Comparison of ENCODE assay signal across 15 cellular contexts in the genomic region with DNA sequence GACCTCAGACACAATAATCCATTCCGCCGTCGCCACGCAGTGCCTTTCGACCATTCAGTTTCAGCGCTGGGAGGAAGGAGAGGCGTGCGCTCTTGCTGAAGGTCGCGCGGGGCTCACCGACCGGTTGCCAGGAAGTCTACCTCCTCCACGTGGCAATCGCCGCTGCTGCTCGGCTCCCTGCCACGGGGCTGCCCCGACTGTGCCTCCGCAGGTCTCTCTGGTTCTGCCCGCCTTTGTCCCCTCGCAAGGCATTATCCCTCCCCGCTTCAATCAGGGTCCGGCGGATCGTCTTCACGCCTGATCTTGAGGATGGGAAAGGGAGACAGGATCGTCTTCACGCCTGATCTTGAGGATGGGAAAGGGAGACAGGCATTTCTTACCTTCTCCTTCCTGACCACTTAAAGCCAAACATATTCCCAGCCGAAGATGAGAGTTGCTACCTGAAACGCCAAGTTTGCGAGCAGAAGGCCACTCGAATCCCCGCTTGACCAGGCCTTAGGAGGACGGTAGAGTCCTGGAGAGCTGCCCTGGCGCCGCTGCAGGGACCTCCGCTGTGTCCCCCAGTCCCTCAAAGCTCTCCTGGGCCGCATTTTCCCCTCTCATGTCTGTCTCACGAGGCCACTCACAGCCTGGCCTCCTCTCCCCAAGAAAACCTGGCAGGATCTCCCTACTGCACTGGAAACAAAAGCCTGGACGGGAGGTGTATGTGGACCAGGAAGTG. TPM values are rescaled to one million over a fixed set of nuclear protein-coding genes. Genes with fewer than 3 reads are reported as not detected.
DNase-seq lines count a peak whose midpoint lies in the region; ATAC-seq, FAIRE-seq and TF ChIP-seq lines count a peak whose summit lies in the region.
"Had no signal": no experiment of that assay in that cellular context is flagged by ENCODE, and none has a peak within 500 bp of the region (broad histone marks: within the 10 kb centered on the region; RNA-seq: fewer than 3 reads in every experiment).

No MANE protein-coding gene starts in this region.

- no peak for FAIRE-seq in GM12878 (lab: Jason Lieb, UNC)
- FAIRE-seq: HTR-8/SVneo had no signal

- BruUV-seq in GM12878 (replicated peaks; lab: Mats Ljungman, UMichigan), result no TSS peak

- H2AFZ ChIP-seq in Loucy (ENCODE audit: low read length) (peak overlapping the region; percentile 50), GM12878 (ENCODE audit: control insufficient read depth, low read depth, low read length) (no peak overlapping the region), neural progenitor cell (replicated peaks) (peak overlapping the region; percentile 15), MM.1S (ENCODE audit: low read length) (no peak overlapping the region)

- H3K27me3 ChIP-seq in Loucy (ENCODE audit: insufficient read depth, low read length, poor library complexity, severe bottlenecking) (no peaks in the 10 kb centered on the region), GM12878 (replicated peaks in 1 of 2; ENCODE audit: control insufficient read depth in 2 of 2, insufficient read depth in 2 of 2, low read length in 1 of 2) (peaks cover 0 to 1% of the 10 kb centered on the region in 2 experiments; a peak in 1 of 4 replicates), neural progenitor cell (peaks cover 15% of the 10 kb centered on the region), MM.1S (replicated peaks; ENCODE audit: insufficient read depth, low read length) (no peaks in the 10 kb centered on the region)
- H3K27me3 ChIP-seq: right atrium auricular region had no signal

- no peaks in the 10 kb centered on the region for H3K79me2 ChIP-seq in Loucy (ENCODE audit: insufficient read depth, low read length)
- H3K79me2 ChIP-seq in GM12878 (ENCODE audit: control insufficient read depth, insufficient read depth, low read length), result no peaks in the 10 kb centered on the region
- no peaks in the 10 kb centered on the region for H3K79me2 ChIP-seq in neural progenitor cell (ENCODE audit: low read depth)
- H3K79me2 ChIP-seq in MM.1S (ENCODE audit: low read length), result no peaks in the 10 kb centered on the region

- H3K36me3 Mint-ChIP-seq in neural progenitor cell, result peaks cover 2% of the 10 kb centered on the region

- TF ChIP-seq EP300 in GM12878 (IDR thresholded peaks at IDR 0.05; ENCODE audit: borderline replicate concordance in 1 of 2, control insufficient read depth in 1 of 2, low read depth in 2 of 2, low read length in 2 of 2), result no peak

- SMC1A ChIA-PET in GM12878 (lab: Charles Lee; ENCODE audit: uncharacterized antibody, unreplicated experiment), result interaction anchor here (0.6 to 5.0 kb wide), 3 partner anchors 13 to 121 kb away, joined by 3 to 37 read pairs (median 4); no protein-coding TSS in a partner anchor

- CTCF ChIA-PET in GM12878 (lab: Yijun Ruan, JAX), result interaction anchor here (0.7 to 11.9 kb wide), 12 partner anchors 47 to 314 kb away, joined by 3 to 291 read pairs (median 3); no protein-coding TSS in a partner anchor

- no peaks in the 10 kb centered on the region for H3K9me3 Mint-ChIP-seq in neural progenitor cell
- H3K9me3 Mint-ChIP-seq: CD4-positive, alpha-beta T cell had no signal

- RAD21 ChIA-PET in GM12878 (lab: Charles Lee; ENCODE audit: unreplicated experiment), result interaction anchor here (0.7 to 5.2 kb wide), 3 partner anchors 40 to 199 kb away, joined by 3 to 41 read pairs (median 3); partner anchors contain the start of gene MRPS9

- H3F3A ChIP-seq in Loucy (ENCODE audit: low read depth) (no peaks in the 10 kb centered on the region), neural progenitor cell (ENCODE audit: low read depth) (no peaks in the 10 kb centered on the region), MM.1S (ENCODE audit: insufficient read depth, low read length) (no peaks in the 10 kb centered on the region)

- no peak overlapping the region for H3K27ac Mint-ChIP-seq in neural progenitor cell
- H3K27ac Mint-ChIP-seq: CD4-positive, alpha-beta T cell had no signal

- peaks cover 19% of the 10 kb centered on the region for H3K4me1 Mint-ChIP-seq in neural progenitor cell

- 80% methylated on average over 41 of the region's 41 CpGs for WGBS in GM12878 (ENCODE audit: insufficient coverage, insufficient replicate concordance, low lambda C conversion rate, missing lambda C conversion rate)

- POLR2A ChIA-PET in GM12878 (lab: Charles Lee), result no interaction called here

- H3K9me3 ChIP-seq in Loucy (ENCODE audit: insufficient read depth, low read depth, low read length) (no peaks in the 10 kb centered on the region), GM12878 (replicated peaks; ENCODE audit: control insufficient read depth, insufficient read depth, low read length) (no peaks in the 10 kb centered on the region), neural progenitor cell (ENCODE audit: low read depth) (no peaks in the 10 kb centered on the region), MM.1S (replicated peaks; ENCODE audit: insufficient read depth, low read length) (no peaks in the 10 kb centered on the region)
- H3K9me3 ChIP-seq: gastrocnemius medialis, right atrium auricular region had no signal

- H3K9ac ChIP-seq in Loucy (ENCODE audit: low read depth, low read length, poor library complexity, severe bottlenecking) (no peak overlapping the region), GM12878 (ENCODE audit: control insufficient read depth, insufficient read depth, low read length) (no peak overlapping the region), neural progenitor cell (no peak overlapping the region), MM.1S (ENCODE audit: low read length) (no peak overlapping the region)

- H3K9me2 ChIP-seq in Loucy (replicated peaks; ENCODE audit: low read depth, low read length) (no peaks in the 10 kb centered on the region), MM.1S (replicated peaks; ENCODE audit: insufficient read depth, low read length) (no peaks in the 10 kb centered on the region)

- intact Hi-C loops in GM12878 (cut with micrococcal nuclease; ENCODE audit: unreplicated experiment), result no loop called here

- no peak overlapping the region for H3K4me3 ChIP-seq in Loucy (ENCODE audit: low read length, poor library complexity, severe bottlenecking)
- no peak overlapping the region for H3K4me3 ChIP-seq in GM12878
- no peak overlapping the region for H3K4me3 ChIP-seq in neural progenitor cell
- no peak overlapping the region for H3K4me3 ChIP-seq in MM.1S (ENCODE audit: low read length)
- H3K4me3 ChIP-seq: gastrocnemius medialis, right atrium auricular region had no signal

- no peak for TF ChIP-seq POLR2A in GM12878 (IDR thresholded peaks at IDR 0.05; ENCODE audit: low read depth, low read length)

- in situ Hi-C loops in GM12878 (cut with MboI), result loop anchor here (5.0 kb wide), 1 partner anchor 125 kb away; no protein-coding TSS in a partner anchor

- DNase-seq in DMS 273 (lab: John Stamatoyannopoulos, UW; ENCODE audit: unreplicated experiment) (peak; percentile 10), DMS 273 treated with DMSO at 0.1 percent for 48 hours (lab: John Stamatoyannopoulos, UW) (no peak), GM12878 (ENCODE audit: low read depth, low spot score) (no peak), neural progenitor cell (ENCODE audit: low spot score) (no peak), MM.1S (no peak)
- no peak for DNase-seq in effector CD4-positive, alpha-beta T cell

- H3K4me3 Mint-ChIP-seq in neural progenitor cell, result no peak overlapping the region
- H3K4me3 Mint-ChIP-seq: CD4-positive, alpha-beta T cell had no signal

- ATAC-seq in GM12878, result 0 out of 3 replicates have a peak, but pooled peaks have one; percentile 24
- ATAC-seq in esophagus mucosa, result no peak

- H3K4me2 ChIP-seq in Loucy (ENCODE audit: low read depth, low read length, poor library complexity, severe bottlenecking), result no peak overlapping the region
- H3K4me2 ChIP-seq in GM12878 (ENCODE audit: control insufficient read depth, insufficient read depth), result no peak overlapping the region
- H3K4me2 ChIP-seq in neural progenitor cell, result no peak overlapping the region
- no peak overlapping the region for H3K4me2 ChIP-seq in MM.1S (ENCODE audit: low read depth, low read length)

- H3K27me3 Mint-ChIP-seq in neural progenitor cell (ENCODE audit: insufficient read depth, low read depth), result no peaks in the 10 kb centered on the region
- H3K27me3 Mint-ChIP-seq: CD4-positive, alpha-beta T cell had no signal

- H4K20me1 ChIP-seq in Loucy (ENCODE audit: insufficient read depth, low read length, poor library complexity, severe bottlenecking), result no peaks in the 10 kb centered on the region
- H4K20me1 ChIP-seq in GM12878 (ENCODE audit: control insufficient read depth, insufficient read depth), result no peaks in the 10 kb centered on the region
- no peaks in the 10 kb centered on the region for H4K20me1 ChIP-seq in neural progenitor cell (ENCODE audit: low read depth)
- no peaks in the 10 kb centered on the region for H4K20me1 ChIP-seq in MM.1S (ENCODE audit: insufficient read depth, low read length)

- peaks cover 5% of the 10 kb centered on the region for H3K4me1 ChIP-seq in Loucy (ENCODE audit: insufficient read depth, low read length, poor library complexity, severe bottlenecking)
- H3K4me1 ChIP-seq in GM12878 (ENCODE audit: control insufficient read depth, insufficient read depth, low read length), result no peaks in the 10 kb centered on the region
- no peaks in the 10 kb centered on the region for H3K4me1 ChIP-seq in neural progenitor cell
- H3K4me1 ChIP-seq in MM.1S (ENCODE audit: low read length), result no peaks in the 10 kb centered on the region
- H3K4me1 ChIP-seq: gastrocnemius medialis, right atrium auricular region had no signal

- H3K36me3 ChIP-seq in Loucy (ENCODE audit: insufficient read depth, low read length) (no peaks in the 10 kb centered on the region), GM12878 (ENCODE audit: control insufficient read depth in 2 of 2, insufficient read depth in 2 of 2, low read length in 1 of 2) (no peaks in the 10 kb centered on the region), neural progenitor cell (no peaks in the 10 kb centered on the region), MM.1S (replicated peaks; ENCODE audit: insufficient read depth, low read length) (no peaks in the 10 kb centered on the region)
- H3K36me3 ChIP-seq: gastrocnemius medialis, right atrium auricular region had no signal

- TF ChIP-seq CTCF in Loucy (conservative IDR thresholded peaks at IDR 0.05; ENCODE audit: low read length), result no peak
- TF ChIP-seq CTCF in GM12878 (IDR thresholded peaks at IDR 0.05 in 2 of 3, conservative IDR thresholded peaks at IDR 0.05 in 1 of 3; ENCODE audit: control insufficient read depth in 2 of 3, extremely low read depth in 1 of 3, insufficient read depth in 1 of 3, low read depth in 3 of 3, low read length in 3 of 3), result no peak
- TF ChIP-seq CTCF in neural progenitor cell (IDR thresholded peaks at IDR 0.05), result no peak
- TF ChIP-seq CTCF in MM.1S (IDR thresholded peaks at IDR 0.05; ENCODE audit: low read length), result no peak

- H3K27ac ChIP-seq in GM12878 (ENCODE audit: control insufficient read depth, insufficient read depth), result no peak overlapping the region
- no peak overlapping the region for H3K27ac ChIP-seq in neural progenitor cell
- no peak overlapping the region for H3K27ac ChIP-seq in MM.1S (ENCODE audit: low read length)
- H3K27ac ChIP-seq: 22Rv1, gastrocnemius medialis, right atrium auricular region had no signal

- TF ChIP-seq RAD21 in GM12878 (IDR thresholded peaks at IDR 0.05; ENCODE audit: insufficient read depth, low read depth, low read length), result no peak

RNA-seq across cellular contexts. Expression of gene GPR45, which starts 4.3 kb away (rescaled TPM):
- total RNA-seq in GM12878 (2013; cell fraction: nucleolus; rRNA removed), result not detected in 2 replicates
- total RNA-seq in GM12878 (2014; rRNA removed), result not detected in 2 replicates
- not detected in 2 replicates for total RNA-seq in GM12878 (2014; rRNA removed; fragmentation: Illumina TruSeq; extraction: Trizol)
- total RNA-seq in GM12878 (2021), result not detected in 2 replicates
- not detected for polyA plus RNA-seq in GM12878 (2011; ENCODE audit: low read depth)
- not detected in 2 replicates for polyA plus RNA-seq in GM12878 (2011; rRNA removed)
- not detected in 2 replicates for polyA plus RNA-seq in GM12878 (2011; cell fraction: cytosol; rRNA removed)
- not detected in 2 replicates for polyA plus RNA-seq in GM12878 (2011; cell fraction: nucleus; rRNA removed)
- not detected in 2 replicates for polyA plus RNA-seq in GM12878 (2012)
- polyA plus RNA-seq in GM12878 (2014; fragmentation: Illumina TruSeq; extraction: Trizol), result not detected in 2 replicates
- not detected for polyA plus RNA-seq in GM12878 (2014; fragmentation: Nextera tagmentation; extraction: Ambion mirVana)
- 0.11 TPM in 1 of 2 replicates, not detected in the other for polyA plus RNA-seq in GM12878 (2014; rRNA removed)
- not detected for polyA plus RNA-seq in GM12878 (2016; fragmentation: Nextera tagmentation; extraction: Ambion mirVana)
- not detected in 2 replicates for polyA minus RNA-seq in GM12878 (2011; rRNA and poly(A)+ RNA removed)
- polyA minus RNA-seq in GM12878 (2011; cell fraction: cytosol; rRNA and poly(A)+ RNA removed), result not detected in 2 replicates
- polyA minus RNA-seq in GM12878 (2011; cell fraction: nucleus; rRNA and poly(A)+ RNA removed), result not detected in 2 replicates
- not detected in 2 replicates for total RNA-seq in neural progenitor cell (ENCODE audit: low replicate concordance)
- total RNA-seq in esophagus mucosa, result not detected
- total RNA-seq: aorta; CD4-positive, alpha-beta T cell; gastrocnemius medialis; myocyte; right atrium auricular region had no signal

Comparison
In these comparisons a context has a peak if more than half of its experiments do, and no peak if none do; other contexts are left out.
1. H2AFZ ChIP-seq: peak in Loucy (single experiment) and neural progenitor cell (single experiment); none in GM12878 (single experiment) and MM.1S (single experiment).